In genomic region chr1:50371749-50372148, GRCh38 we compare ENCODE assay signal across 23 cellular contexts. TPM values are rescaled to one million over a fixed set of nuclear protein-coding genes. Genes with fewer than 3 reads are reported as not detected.
DNase-seq lines count a peak whose midpoint lies in the region; ATAC-seq and TF ChIP-seq lines count a peak whose summit lies in the region.
"Had no signal": no experiment of that assay in that cellular context is flagged by ENCODE, and none has a peak within 500 bp of the region (broad histone marks: within the 10 kb centered on the region; RNA-seq: fewer than 3 reads in every experiment).

No MANE protein-coding gene starts in this region.

- H3K4me3 Mint-ChIP-seq in H9: no peak overlapping the region
- no peak overlapping the region for H3K4me3 Mint-ChIP-seq in WTC11
- H3K4me3 Mint-ChIP-seq in Caco-2 (ENCODE audit: unreplicated experiment): no peak overlapping the region
- no peak overlapping the region for H3K4me3 Mint-ChIP-seq in activated CD8-positive, alpha-beta memory T cell treated with anti-CD3 and anti-CD28 coated beads, Interleukin-2, amount 10 ng/mL, durations not matched to agents 7 days and 5 days
- H3K4me3 Mint-ChIP-seq: CD4-positive, CD25-positive, alpha-beta regulatory T cell had no signal

- no peaks in the 10 kb centered on the region for H4K20me1 ChIP-seq in H9 (ENCODE audit: control insufficient read depth, insufficient read depth, insufficient read length)

- no peaks in the 10 kb centered on the region for H3K23me2 ChIP-seq in H9 (ENCODE audit: insufficient read length, low read depth, low read length, poor library complexity, severe bottlenecking)

- no peak overlapping the region for H3T11ph ChIP-seq in H9 (ENCODE audit: low read length)

- no TSS peak for BruUV-seq in Caco-2 (replicated peaks; lab: Mats Ljungman, UMichigan)

- H3K27ac ChIP-seq in H9 (ENCODE audit: insufficient read length, low read depth, low read length): no peak overlapping the region
- H3K27ac ChIP-seq: SJSA1 had no signal

- DNase-seq in EH (ENCODE audit: low read depth) (peak; percentile 42), H9 (peak; percentile 34), WTC11 (ENCODE audit: low spot score) (no peak), kidney tubule cell (ENCODE audit: low spot score) (peak; percentile 39), Caco-2 (no peak), T-helper 9 cell (no peak)
- DNase-seq in activated CD8-positive, alpha-beta memory T cell treated with anti-CD3 and anti-CD28 coated beads, Interleukin-2, amount 10 ng/mL, durations not matched to agents 7 days and 5 days: no peak
- DNase-seq: CD4-positive, CD25-positive, alpha-beta regulatory T cell; DMS79; HCEC 1CT; MG63; NCI-H1417; NCI-H1694 treated with DMSO at 0.1 percent for 48 hours; NCI-H2081 treated with DMSO at 0.1 percent for 48 hours; NCI-H2171 treated with DMSO at 0.1 percent for 48 hours; NCI-H446; NCI-H526; OCI-M1 had no signal

- no peaks in the 10 kb centered on the region for H3K9me3 ChIP-seq in H9 (ENCODE audit: control insufficient read depth, low read depth, low read length)
- H3K9me3 ChIP-seq in Caco-2: no peaks in the 10 kb centered on the region
- H3K9me3 ChIP-seq: SJSA1 had no signal

- CTCF ChIA-PET in WTC11 (lab: Charles Lee) (interaction anchor here (1.1 kb wide), 1 partner anchor 43 kb away, joined by 3 read pairs; no protein-coding TSS in a partner anchor), Caco-2 (lab: Charles Lee) (interaction anchor here (0.7 kb wide), 1 partner anchor 239 kb away, joined by 3 read pairs; no protein-coding TSS in a partner anchor)
- CTCF ChIA-PET in activated CD8-positive, alpha-beta memory T cell treated with anti-CD3 and anti-CD28 coated beads, Interleukin-2, amount 10 ng/mL, durations not matched to agents 7 days and 5 days (lab: Charles Lee): no interaction called here

- H4K5ac ChIP-seq in H9 (ENCODE audit: insufficient read length, low read depth, low read length): no peak overlapping the region

- no peak overlapping the region for H2BK12ac ChIP-seq in H9 (ENCODE audit: insufficient read length, low read depth, low read length)

- H2BK120ac ChIP-seq in H9 (ENCODE audit: low read depth, low read length, poor library complexity, severe bottlenecking): no peak overlapping the region

- peaks cover 4 to 16% of the 10 kb centered on the region in 2 experiments; a peak in 3 of 4 replicates for H3K4me1 Mint-ChIP-seq in H9
- H3K4me1 Mint-ChIP-seq in WTC11: 0 out of 2 replicates have a peak, but pooled peaks cover 4% of the 10 kb centered on the region
- no peaks in the 10 kb centered on the region for H3K4me1 Mint-ChIP-seq in Caco-2 (ENCODE audit: low read depth, unreplicated experiment)
- no peaks in the 10 kb centered on the region for H3K4me1 Mint-ChIP-seq in activated CD8-positive, alpha-beta memory T cell treated with anti-CD3 and anti-CD28 coated beads, Interleukin-2, amount 10 ng/mL, durations not matched to agents 7 days and 5 days

- TF ChIP-seq CTCF in H9 (conservative IDR thresholded peaks at IDR 0.05): no peak
- no peak for TF ChIP-seq CTCF in WTC11 (IDR thresholded peaks at IDR 0.05)
- no peak for TF ChIP-seq CTCF in Caco-2 (IDR thresholded peaks at IDR 0.05; ENCODE audit: insufficient read depth in 1 of 2, low read depth in 1 of 2, low read length in 1 of 2, severe bottlenecking in 1 of 2, unreplicated experiment in 1 of 2)

- no peak overlapping the region for H3K4me3 ChIP-seq in Caco-2 (ENCODE audit: low read depth, low read length)
- H3K4me3 ChIP-seq: MG63, SJSA1 had no signal

- no peak overlapping the region for H2BK20ac ChIP-seq in H9 (ENCODE audit: low read depth, low read length, poor library complexity, severe bottlenecking)

- H3K4me2 ChIP-seq in H9 (ENCODE audit: insufficient read depth, insufficient read length, low read length): no peak overlapping the region

- no peaks in the 10 kb centered on the region for H3K4me1 ChIP-seq in H9 (ENCODE audit: insufficient read depth, low read length)
- no peaks in the 10 kb centered on the region for H3K4me1 ChIP-seq in Caco-2
- H3K4me1 ChIP-seq: SJSA1 had no signal

- no peaks in the 10 kb centered on the region for H3K36me3 ChIP-seq in Caco-2 (ENCODE audit: control insufficient read depth, insufficient read depth, low read length)
- H3K36me3 ChIP-seq: MG63, SJSA1 had no signal

- H3K36me3 Mint-ChIP-seq in H9 (ENCODE audit: insufficient read depth in 1 of 3, low read depth in 3 of 3) (no peaks in the 10 kb centered on the region; a peak in 2 of 7 replicates), WTC11 (peaks cover 8% of the 10 kb centered on the region), Caco-2 (ENCODE audit: insufficient read depth, unreplicated experiment) (no peaks in the 10 kb centered on the region)
- no peaks in the 10 kb centered on the region for H3K36me3 Mint-ChIP-seq in activated CD8-positive, alpha-beta memory T cell treated with anti-CD3 and anti-CD28 coated beads, Interleukin-2, amount 10 ng/mL, durations not matched to agents 7 days and 5 days
- H3K36me3 Mint-ChIP-seq: CD4-positive, CD25-positive, alpha-beta regulatory T cell; IgD-negative memory B cell had no signal

- no peak overlapping the region for H3K9ac ChIP-seq in H9 (ENCODE audit: extremely low read depth, insufficient read length, low read length)

- no peak overlapping the region for H3K4ac ChIP-seq in H9 (ENCODE audit: low read depth, low read length)

- H3K27ac Mint-ChIP-seq in H9 (no peak overlapping the region), WTC11 (no peak overlapping the region), Caco-2 (ENCODE audit: unreplicated experiment) (no peak overlapping the region)
- H3K27ac Mint-ChIP-seq in activated CD8-positive, alpha-beta memory T cell treated with anti-CD3 and anti-CD28 coated beads, Interleukin-2, amount 10 ng/mL, durations not matched to agents 7 days and 5 days: no peak overlapping the region
- H3K27ac Mint-ChIP-seq: CD4-positive, CD25-positive, alpha-beta regulatory T cell; IgD-negative memory B cell had no signal

- H3K27me3 Mint-ChIP-seq in H9 (ENCODE audit: low read depth) (peaks cover 32% of the 10 kb centered on the region), WTC11 (ENCODE audit: low read depth) (peaks cover 22% of the 10 kb centered on the region), Caco-2 (ENCODE audit: insufficient read depth, unreplicated experiment) (peaks cover 10% of the 10 kb centered on the region)
- peaks cover 29% of the 10 kb centered on the region for H3K27me3 Mint-ChIP-seq in activated CD8-positive, alpha-beta memory T cell treated with anti-CD3 and anti-CD28 coated beads, Interleukin-2, amount 10 ng/mL, durations not matched to agents 7 days and 5 days

- H2AK5ac ChIP-seq in H9 (ENCODE audit: insufficient read length, low read length): no peak overlapping the region

- no peak overlapping the region for H4K91ac ChIP-seq in H9 (ENCODE audit: insufficient read length, low read depth, low read length)

- intact Hi-C loops in Caco-2 (cut with micrococcal nuclease; ENCODE audit: unreplicated experiment): no loop called here

- peak; percentile 11; the same call in 1 of the 2 replicates for ATAC-seq in WTC11
- ATAC-seq in activated CD8-positive, alpha-beta memory T cell treated with anti-CD3 and anti-CD28 coated beads, Interleukin-2, amount 10 ng/mL, durations not matched to agents 7 days and 5 days: no peak
- ATAC-seq in GM21825 (IDR thresholded peaks at IDR 0.05; ENCODE audit: unreplicated experiment): no peak
- ATAC-seq: Right ventricle myocardium inferior had no signal

- no peak overlapping the region for H3K14ac ChIP-seq in H9 (ENCODE audit: insufficient read depth, low read length)

- H3K27me3 ChIP-seq in H9 (ENCODE audit: insufficient read depth, low read length) (no peaks in the 10 kb centered on the region; the same call in 1 of the 2 replicates), Caco-2 (replicated peaks; ENCODE audit: control insufficient read depth, insufficient read depth, low read length) (no peaks in the 10 kb centered on the region)
- H3K27me3 ChIP-seq: SJSA1 had no signal

- no peaks in the 10 kb centered on the region for H3K79me2 ChIP-seq in H9 (ENCODE audit: insufficient read depth, low read length)

- no peaks in the 10 kb centered on the region for H3K79me1 ChIP-seq in H9 (ENCODE audit: insufficient read depth, low read depth, low read length, poor library complexity, severe bottlenecking)

- no peak overlapping the region for H3K56ac ChIP-seq in H9 (ENCODE audit: insufficient read length, low read depth, low read length)

- H3K9me3 Mint-ChIP-seq in H9 (peaks cover 20 to 22% of the 10 kb centered on the region in 2 experiments), WTC11 (peaks cover 28% of the 10 kb centered on the region), Caco-2 (ENCODE audit: unreplicated experiment) (peaks cover 10% of the 10 kb centered on the region)
- no peaks in the 10 kb centered on the region for H3K9me3 Mint-ChIP-seq in activated CD8-positive, alpha-beta memory T cell treated with anti-CD3 and anti-CD28 coated beads, Interleukin-2, amount 10 ng/mL, durations not matched to agents 7 days and 5 days (ENCODE audit: low read depth)

- H4K8ac ChIP-seq in H9 (replicated peaks; ENCODE audit: insufficient read length, low read depth, low read length): no peak overlapping the region

- POLR2A ChIA-PET in WTC11 (lab: Charles Lee): no interaction called here
- POLR2A ChIA-PET in Caco-2 (lab: Charles Lee): no interaction called here

- no peak overlapping the region for H2BK5ac ChIP-seq in H9 (ENCODE audit: insufficient read length, low read length)

- H3K23ac ChIP-seq in H9 (ENCODE audit: insufficient read length, low read depth, low read length): no peak overlapping the region

- H3K18ac ChIP-seq in H9 (ENCODE audit: insufficient read length, low read depth, low read length): no peak overlapping the region

- no CpG with 5 or more reads among the region's 3 CpGs for WGBS in H9 (ENCODE audit: extremely low coverage, insufficient read length, low lambda C conversion rate)

- H2BK15ac ChIP-seq in H9 (ENCODE audit: low read depth, low read length): no peak overlapping the region

- H2AFZ ChIP-seq in H9 (ENCODE audit: low read length): no peak overlapping the region

TF ChIP-seq in WTC11, 78 proteins besides CTCF, POLR2A, EP300 and RAD21 (continues in another document):
- TF ChIP-seq CBFB (CRISPR knock-in tag; IDR thresholded peaks at IDR 0.05; ENCODE audit: low read depth): no peak
- no peak for TF ChIP-seq HMGA2 (CRISPR knock-in tag; IDR thresholded peaks at IDR 0.05)
- TF ChIP-seq JUN (CRISPR knock-in tag; IDR thresholded peaks at IDR 0.05): no peak
- no peak for TF ChIP-seq PRRX2 (CRISPR knock-in tag; IDR thresholded peaks at IDR 0.05)

RNA-seq across cellular contexts. Expression of gene DMRTA2, which starts 51.5 kb away (rescaled TPM):
- total RNA-seq in H9 (2021) (0.07 and 0.11 TPM in 2 replicates), WTC11 (2021) (not detected in 3 replicates), Caco-2 (2022) (3.1 and 3.4 TPM in 2 replicates)
- under 1 TPM in 1 of 2 experiments, not detected in 1; 0.12 TPM for total RNA-seq in activated CD8-positive, alpha-beta memory T cell treated with anti-CD3 and anti-CD28 coated beads, Interleukin-2, amount 10 ng/mL, durations not matched to agents 7 days and 5 days
- total RNA-seq: CD4-positive, CD25-positive, alpha-beta regulatory T cell; G401; Right ventricle myocardium inferior had no signal

Comparison
In these comparisons a context has a peak if more than half of its experiments do, and no peak if none do; other contexts are left out.
1. DNase-seq: peak in EH (single experiment), H9 (single experiment) and kidney tubule cell (single experiment); none in WTC11 (single experiment), Caco-2 (0 of 2), activated CD8-positive, alpha-beta memory T cell treated with anti-CD3 and anti-CD28 coated beads, Interleukin-2, amount 10 ng/mL, durations not matched to agents 7 days and 5 days (single experiment) and T-helper 9 cell (single experiment).